Comparison of ENCODE assay signal across 8 cellular contexts in genomic region chrX:48761674-48762471, GRCh38. TPM values are rescaled to one million over a fixed set of nuclear protein-coding genes. Genes with fewer than 3 reads are reported as not detected.
DNase-seq lines count a peak whose midpoint lies in the region; ATAC-seq and TF ChIP-seq lines count a peak whose summit lies in the region.

TSS of gene GLOD5 (plus strand) at chrX:48761747. CDS start at chrX:48761791, 44 bp downstream.

- H3K4me3 ChIP-seq in adipocyte (ENCODE audit: low read length): no peak within 1 kb of the TSS
- H3K4me3 ChIP-seq in lower lobe of right lung: no peak within 1 kb of the TSS

- intact Hi-C loops in lower lobe of right lung (cut with DNase I): no loop called here

- H3K27me3 ChIP-seq in adipocyte (replicated peaks; ENCODE audit: control insufficient read depth, insufficient read depth, low read length) (peaks cover 34% of the 10 kb centered on the region), lower lobe of right lung (ENCODE audit: low read depth) (no peaks in the 10 kb centered on the region)

- no peak for TF ChIP-seq CTCF in lower lobe of right lung (IDR thresholded peaks at IDR 0.05)

- H3K9ac ChIP-seq in ES-I3 (ENCODE audit: low read depth, low read length) (peak within 1 kb of the TSS; percentile 26; the same call in 1 of the 2 replicates), adipocyte (ENCODE audit: low read length) (no peak within 1 kb of the TSS)

- DNase-seq in NCI-H1417 (lab: John Stamatoyannopoulos, UW) (peak; percentile 7 to 77 (median 54)), adipocyte (ENCODE audit: low read depth) (peak; percentile 2), lower lobe of right lung (peak; percentile 72), HCEC 1CT (no peak), GDM1 (lab: John Stamatoyannopoulos, UW) (no peak)

- no peaks in the 10 kb centered on the region for H3K9me3 ChIP-seq in ES-I3 (ENCODE audit: control insufficient read depth, insufficient read depth, low read length)
- H3K9me3 ChIP-seq in adipocyte (ENCODE audit: control insufficient read depth, low read length): no peaks in the 10 kb centered on the region
- H3K9me3 ChIP-seq in lower lobe of right lung: no peaks in the 10 kb centered on the region

- H3K4me1 ChIP-seq in ES-I3 (ENCODE audit: insufficient read depth, low read length) (peaks cover 4% of the 10 kb centered on the region; the same call in 1 of the 2 replicates), adipocyte (ENCODE audit: control insufficient read depth, insufficient read depth, low read length) (no peaks in the 10 kb centered on the region), lower lobe of right lung (no peaks in the 10 kb centered on the region)

- ATAC-seq in lower lobe of right lung (peak; percentile 96 to 98), GM19324 (IDR thresholded peaks at IDR 0.05; ENCODE audit: low FRiP score, unreplicated experiment) (no peak), GM19351 (IDR thresholded peaks at IDR 0.05; ENCODE audit: unreplicated experiment) (no peak)

- H3K36me3 ChIP-seq in ES-I3 (ENCODE audit: insufficient read depth, low read length) (no peaks in the 10 kb centered on the region), adipocyte (ENCODE audit: control insufficient read depth, insufficient read depth, low read length, severe bottlenecking) (no peaks in the 10 kb centered on the region), lower lobe of right lung (no peaks in the 10 kb centered on the region)

- H3K27ac ChIP-seq in lower lobe of right lung: no peak within 1 kb of the TSS

RNA-seq across cellular contexts. Expression of gene GLOD5, which starts in this region (rescaled TPM):
- total RNA-seq in lower lobe of right lung: 0.95 TPM

Comparison
In these comparisons a context has a peak if more than half of its experiments do, and no peak if none do; other contexts are left out.
1. Peak in DNase-seq and ATAC-seq in lower lobe of right lung; RNA of the gene not detected or under 1 TPM.
2. DNase-seq: peak in NCI-H1417 (3 of 3) and adipocyte (single experiment); none in HCEC 1CT (single experiment) and GDM1 (single experiment).